8 cellular contexts compared by ENCODE assay signal in the genomic region with DNA sequence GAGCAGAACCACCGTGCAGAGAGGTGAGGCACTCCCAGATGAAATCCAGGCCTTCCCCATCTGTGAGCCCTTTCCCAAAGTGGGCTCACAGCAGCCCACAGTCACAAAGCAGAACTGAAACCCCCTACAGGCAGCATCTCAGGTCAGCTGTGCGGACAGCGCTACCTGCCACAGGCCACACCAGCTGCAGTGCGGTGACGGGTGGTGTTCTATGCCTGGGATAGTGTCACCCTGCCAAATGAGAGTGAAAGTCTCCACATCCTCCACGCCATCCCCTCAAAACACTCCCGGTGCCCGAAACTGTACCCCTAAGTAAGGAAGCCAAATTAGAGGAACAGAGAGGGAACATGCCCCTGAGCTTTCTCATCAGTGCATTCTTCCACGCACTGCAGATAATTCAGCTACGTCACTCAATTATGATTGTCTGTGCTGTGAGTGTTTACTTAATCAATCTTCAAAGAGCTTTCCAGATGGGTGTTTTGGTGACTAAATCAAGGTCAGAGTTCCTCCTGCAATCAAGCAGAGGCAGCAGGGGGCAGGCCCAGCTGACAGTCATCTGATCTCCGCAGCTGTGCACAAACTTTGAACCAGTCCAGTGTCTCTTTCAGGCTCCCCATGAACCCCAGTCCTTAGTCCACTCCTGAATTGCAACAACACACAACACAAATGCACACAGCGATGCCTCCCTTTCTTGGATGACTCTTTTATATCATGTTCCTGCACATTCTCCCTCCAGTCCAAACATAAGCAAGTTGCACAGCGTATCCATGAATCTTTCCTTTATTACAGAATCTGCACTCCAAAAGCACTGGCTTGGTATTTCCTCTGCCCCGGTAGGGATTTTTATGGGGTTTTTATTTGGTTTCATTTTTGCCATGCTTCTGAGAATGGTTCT.
DNase-seq lines count a peak whose midpoint lies in the region; ATAC-seq, FAIRE-seq and TF ChIP-seq lines count a peak whose summit lies in the region.

No MANE protein-coding gene starts in this region.

- H3K4me1 ChIP-seq in ascending aorta (peaks cover 12 to 50% of the 10 kb centered on the region in 2 donors), kidney (ENCODE audit: control insufficient read depth in 1 of 2, insufficient read depth in 1 of 2, low read depth in 1 of 2, low read length in 2 of 2) (peaks cover 44 to 73% of the 10 kb centered on the region in 2 donors)

- no peaks in the 10 kb centered on the region for H3K27me3 ChIP-seq in ascending aorta

- H3K27ac ChIP-seq in RWPE1 (peak overlapping the region; percentile 97), ascending aorta (peak overlapping the region; percentile 98 to 99), kidney (ENCODE audit: low read depth in 2 of 2, low read length in 2 of 2) (peak overlapping the region; percentile 89 to 90)

- peak; percentile 67 for ATAC-seq in GM19324 (IDR thresholded peaks at IDR 0.05; ENCODE audit: low FRiP score, unreplicated experiment)
- peak; percentile 54 for ATAC-seq in HG03378 (IDR thresholded peaks at IDR 0.05; ENCODE audit: unreplicated experiment)

- intact Hi-C loops in ascending aorta (cut with DNase I) (no loop called here), kidney (cut with DNase I) (loop anchor here (10.0 kb wide), 1 partner anchor 96 kb away; no protein-coding TSS in a partner anchor)

- peak overlapping the region; percentile 10 to 26 for H3K9ac ChIP-seq in kidney (ENCODE audit: low read length in 2 of 2)

- DNase-seq in COLO829 (ENCODE audit: low spot score) = peak; percentile 60
- DNase-seq in RWPE1 (ENCODE audit: low spot score) = no peak
- DNase-seq in ascending aorta (ENCODE audit: low spot score in 2 of 2) = no peak
- no peak for DNase-seq in kidney
- DNase-seq in stimulated activated CD4-positive, alpha-beta T cell treated with anti-CD3 and anti-CD28 coated beads, Interleukin-2, amount 100 ng/mL, for 4 hours (ENCODE audit: low read depth) = peak; percentile 38
- no peak for DNase-seq in cerebellar nuclear complex (lab: John Stamatoyannopoulos, UW)

- H3K36me3 ChIP-seq in ascending aorta = no peaks in the 10 kb centered on the region
- H3K36me3 ChIP-seq in kidney (ENCODE audit: control insufficient read depth in 1 of 2, insufficient read depth in 2 of 2, low read length in 2 of 2) = no peaks in the 10 kb centered on the region

- POLR2A ChIA-PET in RWPE1 (lab: Yijun Ruan, JAX; ENCODE audit: low non-redundant PET) = interaction anchor here (0.6 kb wide), 1 partner anchor 367 kb away, joined by 3 read pairs; no protein-coding TSS in a partner anchor

- H3K9me3 ChIP-seq in ascending aorta = no peaks in the 10 kb centered on the region
- no peaks in the 10 kb centered on the region for H3K9me3 ChIP-seq in kidney (ENCODE audit: control insufficient read depth in 1 of 2, low read length in 2 of 2)

- no peak overlapping the region for H3K4me3 ChIP-seq in ascending aorta
- no peak overlapping the region for H3K4me3 ChIP-seq in kidney (ENCODE audit: low read length in 2 of 2)

- TF ChIP-seq CTCF in RWPE1 (conservative IDR thresholded peaks at IDR 0.05; ENCODE audit: low read depth) (no peak), ascending aorta (IDR thresholded peaks at IDR 0.05) (peak in 1 of 3 experiments; percentile 4), kidney (IDR thresholded peaks at IDR 0.05; ENCODE audit: borderline replicate concordance, extremely low read depth, insufficient read depth) (peak; percentile 6)

- FAIRE-seq in kidney (lab: Jason Lieb, UNC) = no peak

- CTCF ChIA-PET in RWPE1 (lab: Yijun Ruan, JAX) = interaction anchor here (0.9 kb wide), 1 partner anchor 118 kb away, joined by 4 read pairs; no protein-coding TSS in a partner anchor

Comparison
In these comparisons a context has a peak if more than half of its experiments do, and no peak if none do; other contexts are left out.
1. DNase-seq: peak in COLO829 (single experiment) and stimulated activated CD4-positive, alpha-beta T cell treated with anti-CD3 and anti-CD28 coated beads, Interleukin-2, amount 100 ng/mL, for 4 hours (single experiment); none in RWPE1 (single experiment), ascending aorta (0 of 2), kidney (single experiment) and cerebellar nuclear complex (0 of 2).
2. Peak in every context shown above with its lines, with median percentiles within 50 percentile points of each other: H3K27ac ChIP-seq.